In the genomic region with DNA sequence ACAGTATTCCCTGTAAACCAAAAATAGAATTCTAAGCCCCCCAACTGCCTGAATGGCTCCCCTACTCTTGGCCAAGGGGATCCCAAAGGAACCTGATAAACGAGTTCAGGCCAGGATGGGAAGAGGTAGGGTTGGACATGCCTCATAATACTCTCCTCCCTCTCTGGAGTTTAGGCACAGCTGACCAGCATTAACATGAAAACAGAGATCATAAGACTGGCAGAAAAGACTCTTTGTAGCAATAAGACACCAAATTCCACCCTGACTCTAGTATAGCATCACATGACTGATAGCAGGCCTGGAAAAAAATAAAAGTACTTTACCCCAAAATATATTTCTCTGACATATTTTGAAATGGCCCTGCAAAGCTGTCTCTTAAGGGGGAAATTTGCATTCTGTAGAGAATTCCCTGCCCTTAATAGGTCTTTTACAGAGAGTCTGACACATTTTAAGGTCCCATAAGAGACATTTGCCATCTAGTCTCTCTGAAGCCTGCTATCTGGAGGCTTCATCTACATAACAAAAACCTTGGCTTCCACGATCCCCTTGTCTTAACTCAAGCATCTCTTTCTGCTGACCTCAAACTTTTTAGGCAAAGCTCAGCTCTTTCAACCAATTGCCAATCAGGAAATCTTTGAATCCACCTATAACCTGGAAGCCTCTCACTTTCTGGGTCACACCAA, we compare ENCODE assay signal across 25 cellular contexts. TPM values are rescaled to one million over a fixed set of nuclear protein-coding genes. Genes with fewer than 3 reads are reported as not detected.
DNase-seq lines count a peak whose midpoint lies in the region; ATAC-seq and TF ChIP-seq lines count a peak whose summit lies in the region.
"Had no signal": no experiment of that assay in that cellular context is flagged by ENCODE, and none has a peak within 500 bp of the region (broad histone marks: within the 10 kb centered on the region; RNA-seq: fewer than 3 reads in every experiment).

No MANE protein-coding gene starts in this region.

- H3K79me2 ChIP-seq in Karpas-422 (ENCODE audit: low read length) (no peaks in the 10 kb centered on the region), mammary epithelial cell (ENCODE audit: insufficient read depth, low read length) (no peaks in the 10 kb centered on the region)

- H3K27ac ChIP-seq in Karpas-422 (ENCODE audit: low read length) = peak overlapping the region; percentile 64
- H3K27ac ChIP-seq in mammary epithelial cell (ENCODE audit: insufficient read depth, low read depth, low read length) = no peak overlapping the region
- no peak overlapping the region for H3K27ac ChIP-seq in thyroid gland
- H3K27ac ChIP-seq: epithelial cell of prostate, psoas muscle, sigmoid colon, thoracic aorta had no signal

- H2AFZ ChIP-seq in Karpas-422 (ENCODE audit: low read length) (peak overlapping the region; percentile 64; the same call in 1 of the 2 replicates), mammary epithelial cell (ENCODE audit: low read depth, low read length) (no peak overlapping the region)

- intact Hi-C loops in mammary epithelial cell (cut with micrococcal nuclease) = no loop called here
- intact Hi-C loops in thyroid gland (cut with DNase I) = no loop called here

- H3K27ac Mint-ChIP-seq in glutamatergic neuron (ENCODE audit: unreplicated experiment) = peak overlapping the region; percentile 91
- peak overlapping the region; percentile 38 for H3K27ac Mint-ChIP-seq in stimulated activated effector memory CD8-positive, alpha-beta T cell treated with anti-CD3 and anti-CD28 coated beads, Interleukin-12 subunit alpha, Interleukin-12 subunit beta, amount 100 ng/mL, for 72 hours
- H3K27ac Mint-ChIP-seq: CD4-positive, alpha-beta T cell; T-helper 17 cell had no signal

- 50% methylated on average over 2 of the region's 2 CpGs for WGBS in mammary epithelial cell (ENCODE audit: low coverage, missing lambda C conversion rate)
- 75 to 77% methylated on average over 2 of the region's 2 CpGs for WGBS in thyroid gland, 2 donors

- no TSS peak for BruUV-seq in mammary epithelial cell (replicated peaks; lab: Mats Ljungman, UMichigan)

- H3K9me3 ChIP-seq in Karpas-422 (ENCODE audit: low read length) (no peaks in the 10 kb centered on the region), mammary epithelial cell (replicated peaks; ENCODE audit: insufficient read depth, low read length) (no peaks in the 10 kb centered on the region), thyroid gland (no peaks in the 10 kb centered on the region)
- H3K9me3 ChIP-seq: HAP-1, psoas muscle, sigmoid colon, thoracic aorta had no signal

- H3K27me3 ChIP-seq in Karpas-422 (ENCODE audit: low read length) (no peaks in the 10 kb centered on the region), mammary epithelial cell (ENCODE audit: insufficient read depth, low read length) (no peaks in the 10 kb centered on the region), thyroid gland (no peaks in the 10 kb centered on the region)
- H3K27me3 ChIP-seq: sigmoid colon had no signal

- TF ChIP-seq CTCF in mammary epithelial cell (conservative IDR thresholded peaks at IDR 0.05 in 1 of 2, IDR thresholded peaks at IDR 0.05 in 1 of 2; ENCODE audit: extremely low read depth in 1 of 2, insufficient read depth in 1 of 2, low read depth in 1 of 2, low read length in 2 of 2) (no peak), glutamatergic neuron (IDR thresholded peaks at IDR 0.05; ENCODE audit: partially characterized antibody, unreplicated experiment) (no peak), thyroid gland (IDR thresholded peaks at IDR 0.05) (no peak)

- H3K4me1 ChIP-seq in Karpas-422 (ENCODE audit: low read length) (peaks cover 35% of the 10 kb centered on the region), mammary epithelial cell (ENCODE audit: insufficient read depth, low read length) (peaks cover 39% of the 10 kb centered on the region), thyroid gland (peaks cover 0 to 16% of the 10 kb centered on the region in 2 donors)
- H3K4me1 ChIP-seq: psoas muscle, sigmoid colon had no signal

- H3K4me3 ChIP-seq in Karpas-422 (ENCODE audit: low read length) (peak overlapping the region; percentile 31), mammary epithelial cell (replicated peaks in 1 of 3; ENCODE audit: insufficient read depth in 1 of 3, low read depth in 2 of 3, low read length in 3 of 3) (no peak overlapping the region), thyroid gland (replicated peaks in 1 of 3) (no peak overlapping the region)
- H3K4me3 ChIP-seq: HAP-1, psoas muscle, sigmoid colon, thoracic aorta had no signal

- H3K27me3 Mint-ChIP-seq in glutamatergic neuron (ENCODE audit: unreplicated experiment) = peaks cover 22% of the 10 kb centered on the region
- H3K27me3 Mint-ChIP-seq: CD4-positive, alpha-beta T cell had no signal

- no peak for TF ChIP-seq POLR2A in thyroid gland (IDR thresholded peaks at IDR 0.05)

- H3K9ac ChIP-seq in Karpas-422 (ENCODE audit: low read length) (peak overlapping the region; percentile 52; the same call in 1 of the 2 replicates), mammary epithelial cell (ENCODE audit: insufficient read depth, low read length) (no peak overlapping the region)

- peak; percentile 66 for DNase-seq in Karpas-422
- DNase-seq in mammary epithelial cell = peak; percentile 46
- DNase-seq in glutamatergic neuron = no peak
- DNase-seq in stimulated activated effector memory CD8-positive, alpha-beta T cell treated with anti-CD3 and anti-CD28 coated beads, Interleukin-12 subunit alpha, Interleukin-12 subunit beta, amount 100 ng/mL, for 72 hours (ENCODE audit: low spot score in 2 of 2) = no peak
- no peak for DNase-seq in thyroid gland
- DNase-seq in mucosa of gallbladder (ENCODE audit: low spot score) = no peak
- DNase-seq: activated CD8-positive, alpha-beta memory T cell treated with anti-CD3 and anti-CD28 coated beads for 24 hours; activated effector memory CD4-positive, alpha-beta T cell treated with anti-CD3 and anti-CD28 coated beads, Interleukin-2, amount 50 U/mL, for 16 hours; activated T-cell treated with anti-CD3 and anti-CD28 coated beads, Interleukin-2, amount 50 U/mL, for 1 hour; CD4-positive, alpha-beta T cell; cerebellar nuclear complex; KG1; left cardiac atrium; NCI-H2029 treated with DMSO at 0.1 percent for 48 hours; NCI-H2227 treated with DMSO at 0.1 percent for 48 hours; psoas muscle; sigmoid colon; stimulated activated CD4-positive, alpha-beta T cell treated with anti-CD3 and anti-CD28 coated beads, Interleukin-15, amount 100 ng/mL, for 24 hours; stimulated activated naive CD8-positive, alpha-beta T cell treated with anti-CD3 and anti-CD28 coated beads, Interleukin-15, Interleukin-2, amounts not matched to agents 100 U/mL and 50 U/mL, for 24 hours; T-helper 17 cell had no signal

- H3K36me3 Mint-ChIP-seq in glutamatergic neuron (ENCODE audit: unreplicated experiment) = no peaks in the 10 kb centered on the region
- no peaks in the 10 kb centered on the region for H3K36me3 Mint-ChIP-seq in stimulated activated effector memory CD8-positive, alpha-beta T cell treated with anti-CD3 and anti-CD28 coated beads, Interleukin-12 subunit alpha, Interleukin-12 subunit beta, amount 100 ng/mL, for 72 hours

- H3K4me3 Mint-ChIP-seq in glutamatergic neuron (ENCODE audit: unreplicated experiment) = peak overlapping the region; percentile 70
- H3K4me3 Mint-ChIP-seq in stimulated activated effector memory CD8-positive, alpha-beta T cell treated with anti-CD3 and anti-CD28 coated beads, Interleukin-12 subunit alpha, Interleukin-12 subunit beta, amount 100 ng/mL, for 72 hours = no peak overlapping the region
- H3K4me3 Mint-ChIP-seq: CD4-positive, alpha-beta T cell; T-helper 17 cell had no signal

- dilution Hi-C loops in mammary epithelial cell (cut with HindIII; ENCODE audit: low sequenced_read_pairs) = no loop called here

- peaks cover 41% of the 10 kb centered on the region for H3K4me1 Mint-ChIP-seq in glutamatergic neuron (ENCODE audit: low read depth, unreplicated experiment)
- H3K4me1 Mint-ChIP-seq in stimulated activated effector memory CD8-positive, alpha-beta T cell treated with anti-CD3 and anti-CD28 coated beads, Interleukin-12 subunit alpha, Interleukin-12 subunit beta, amount 100 ng/mL, for 72 hours = peaks cover 6% of the 10 kb centered on the region

- H3K4me2 ChIP-seq in Karpas-422 (ENCODE audit: low read depth, low read length, poor library complexity, severe bottlenecking) = peak overlapping the region; percentile 65
- no peak overlapping the region for H3K4me2 ChIP-seq in mammary epithelial cell (ENCODE audit: insufficient read depth, low read depth, low read length)

- peaks cover 18% of the 10 kb centered on the region for H3K9me3 Mint-ChIP-seq in glutamatergic neuron (ENCODE audit: unreplicated experiment)
- no peaks in the 10 kb centered on the region for H3K9me3 Mint-ChIP-seq in stimulated activated effector memory CD8-positive, alpha-beta T cell treated with anti-CD3 and anti-CD28 coated beads, Interleukin-12 subunit alpha, Interleukin-12 subunit beta, amount 100 ng/mL, for 72 hours
- H3K9me3 Mint-ChIP-seq: CD4-positive, alpha-beta T cell had no signal

- no peak for ATAC-seq in stimulated activated effector memory CD8-positive, alpha-beta T cell treated with anti-CD3 and anti-CD28 coated beads, Interleukin-12 subunit alpha, Interleukin-12 subunit beta, amount 100 ng/mL, for 72 hours
- no peak for ATAC-seq in GM21723 (IDR thresholded peaks at IDR 0.05; ENCODE audit: unreplicated experiment)
- no peak for ATAC-seq in SK-N-SH treated with all-trans-retinoic acid at 6 μM for 48 hours
- ATAC-seq: left cardiac atrium, psoas muscle, T-helper 17 cell had no signal

- CTCF ChIA-PET in mammary epithelial cell (lab: Charles Lee; ENCODE audit: low non-redundant PET) = no interaction called here

- in situ Hi-C loops in mammary epithelial cell (cut with MboI; ENCODE audit: low sequenced_read_pairs in 2 of 2) = no loop called here

- no peaks in the 10 kb centered on the region for H3K9me2 ChIP-seq in Karpas-422 (replicated peaks; ENCODE audit: insufficient read depth, low read length)

- H3K36me3 ChIP-seq in Karpas-422 (ENCODE audit: insufficient read depth, low read length) (no peaks in the 10 kb centered on the region), mammary epithelial cell (ENCODE audit: insufficient read depth, low read length) (no peaks in the 10 kb centered on the region), thyroid gland (no peaks in the 10 kb centered on the region)
- H3K36me3 ChIP-seq: HAP-1, sigmoid colon, thoracic aorta had no signal

- H4K20me1 ChIP-seq in Karpas-422 (ENCODE audit: insufficient read depth, low read depth, low read length) = no peaks in the 10 kb centered on the region
- H4K20me1 ChIP-seq in mammary epithelial cell (ENCODE audit: insufficient read depth, low read length) = no peaks in the 10 kb centered on the region

TF ChIP-seq in SK-N-SH treated with all-trans-retinoic acid at 6 μM for 48 hours, 23 proteins besides CTCF, POLR2A, EP300 and RAD21 (continues in another document):
- TF ChIP-seq BACH2 (CRISPR knock-in tag; IDR thresholded peaks at IDR 0.05; ENCODE audit: borderline replicate concordance) = no peak
- no peak for TF ChIP-seq TOX (CRISPR knock-in tag; IDR thresholded peaks at IDR 0.05; ENCODE audit: borderline replicate concordance)

RNA-seq across cellular contexts. Expression of a gene that starts 55.9 kb away (rescaled TPM):
- total RNA-seq in Karpas-422 (2014; rRNA removed; shearing (Covaris generic); ENCODE audit: low replicate concordance) = 2.7 and 4.3 TPM in 2 replicates
- total RNA-seq in mammary epithelial cell (10 to 100 TPM; 44.9 to 74.2 TPM), glutamatergic neuron (ENCODE audit: unreplicated experiment) (14.2 TPM), thyroid gland (1 to 10 TPM in 3 of 4 donors, under 1 TPM in 1; 0.54 to 5.3 (median 1.5) TPM), mucosa of gallbladder (33.5 TPM)
- 2.5 TPM for polyA plus RNA-seq in mammary epithelial cell
- 22.2 TPM for polyA minus RNA-seq in mammary epithelial cell

Comparison
In these comparisons a context has a peak if more than half of its experiments do, and no peak if none do; other contexts are left out.
1. DNase-seq: peak in Karpas-422 (single experiment) and mammary epithelial cell (single experiment); none in glutamatergic neuron (single experiment), stimulated activated effector memory CD8-positive, alpha-beta T cell treated with anti-CD3 and anti-CD28 coated beads, Interleukin-12 subunit alpha, Interleukin-12 subunit beta, amount 100 ng/mL, for 72 hours (0 of 2), thyroid gland (0 of 2) and mucosa of gallbladder (single experiment).